Comparison of ENCODE assay signal across 8 cellular contexts in genomic region chr11:9535189-9535781, GRCh38. TPM values are rescaled to one million over a fixed set of nuclear protein-coding genes. Genes with fewer than 3 reads are reported as not detected.
DNase-seq lines count a peak whose midpoint lies in the region; ATAC-seq, FAIRE-seq and TF ChIP-seq lines count a peak whose summit lies in the region.

No MANE protein-coding gene starts in this region.

- no peak for FAIRE-seq in kidney (lab: Jason Lieb, UNC)

- DNase-seq in Daoy (ENCODE audit: low read depth) (peak; percentile 79), UCSD-AML1 (lab: John Stamatoyannopoulos, UW; ENCODE audit: unreplicated experiment) (peak; percentile 75), breast epithelium (ENCODE audit: low spot score in 2 of 2) (peak; percentile 78 to 93), kidney (no peak)
- DNase-seq in stimulated activated CD4-positive, alpha-beta T cell treated with anti-CD3 and anti-CD28 coated beads, Interleukin-2, amount 100 ng/mL, for 24 hours: peak; percentile 89 to 92

- H3K4me3 ChIP-seq in KMS-11 (IDR thresholded peaks at IDR 0.05; ENCODE audit: insufficient read depth, low read depth, low read length) (no peak overlapping the region), breast epithelium (no peak overlapping the region), kidney (ENCODE audit: low read length in 2 of 2) (no peak overlapping the region)

- no peak overlapping the region for H2AFZ ChIP-seq in KMS-11 (ENCODE audit: low read depth)

- TF ChIP-seq CTCF in KMS-11 (conservative IDR thresholded peaks at IDR 0.05; ENCODE audit: low read depth, low read length): peak; percentile 91
- TF ChIP-seq CTCF in breast epithelium (IDR thresholded peaks at IDR 0.05): peak; percentile 67 to 90 (median 73)
- peak; percentile 72 for TF ChIP-seq CTCF in kidney (IDR thresholded peaks at IDR 0.05; ENCODE audit: borderline replicate concordance, extremely low read depth, insufficient read depth)

- H3K27me3 ChIP-seq in KMS-11 (ENCODE audit: insufficient read depth, low read depth): no peaks in the 10 kb centered on the region
- H3K27me3 ChIP-seq in breast epithelium: no peaks in the 10 kb centered on the region

- intact Hi-C loops in breast epithelium (cut with DNase I; ENCODE audit: low total_unique reads) (no loop called here), kidney (cut with DNase I) (no loop called here)

- H3K4me1 ChIP-seq in KMS-11 (ENCODE audit: low read depth, poor library complexity, severe bottlenecking) (no peaks in the 10 kb centered on the region), breast epithelium (no peaks in the 10 kb centered on the region), kidney (ENCODE audit: control insufficient read depth in 1 of 2, insufficient read depth in 1 of 2, low read depth in 1 of 2, low read length in 2 of 2) (peaks cover 0 to 2% of the 10 kb centered on the region in 2 donors)

- no peak for ATAC-seq in GM21619 (IDR thresholded peaks at IDR 0.05; ENCODE audit: unreplicated experiment)
- no peak for ATAC-seq in GM18907 (IDR thresholded peaks at IDR 0.05; ENCODE audit: unreplicated experiment)

- no peak for TF ChIP-seq POLR2A in breast epithelium (IDR thresholded peaks at IDR 0.05)

- no peak overlapping the region for H3K4me2 ChIP-seq in KMS-11

- no peaks in the 10 kb centered on the region for H4K20me1 ChIP-seq in KMS-11 (ENCODE audit: insufficient read depth)

- no peaks in the 10 kb centered on the region for H3K36me3 ChIP-seq in KMS-11 (ENCODE audit: insufficient read depth)
- H3K36me3 ChIP-seq in breast epithelium: no peaks in the 10 kb centered on the region
- no peaks in the 10 kb centered on the region for H3K36me3 ChIP-seq in kidney (ENCODE audit: control insufficient read depth in 1 of 2, insufficient read depth in 2 of 2, low read length in 2 of 2)

- H3K79me2 ChIP-seq in KMS-11 (ENCODE audit: insufficient read depth, low read depth): no peaks in the 10 kb centered on the region

- H3K9ac ChIP-seq in KMS-11: no peak overlapping the region
- no peak overlapping the region for H3K9ac ChIP-seq in kidney (ENCODE audit: low read length in 2 of 2)

- no peaks in the 10 kb centered on the region for H3K9me3 ChIP-seq in breast epithelium
- H3K9me3 ChIP-seq in kidney (ENCODE audit: control insufficient read depth in 1 of 2, low read length in 2 of 2): no peaks in the 10 kb centered on the region

- H3K27ac ChIP-seq in KMS-11: no peak overlapping the region
- H3K27ac ChIP-seq in breast epithelium: peak overlapping the region; percentile 84 to 91
- no peak overlapping the region for H3K27ac ChIP-seq in kidney (ENCODE audit: low read depth in 2 of 2, low read length in 2 of 2)

RNA-seq across cellular contexts. Expression of gene WEE1, which starts 38.2 kb away (rescaled TPM):
- total RNA-seq in Daoy (2014; rRNA removed; shearing (Covaris generic)): 64.0 and 69.1 TPM in 2 replicates
- total RNA-seq in breast epithelium (100 to 1,000 TPM in 1 of 3 donors, 10 to 100 TPM in 2; 25.0 to 128 (median 66.5) TPM), kidney (33.9 TPM)
- polyA plus RNA-seq in kidney (ENCODE audit: insufficient read depth, low read depth, low replicate concordance): 7.9 TPM

Comparison
In these comparisons a context has a peak if more than half of its experiments do, and no peak if none do; other contexts are left out.
1. H3K27ac ChIP-seq: peak in breast epithelium (2 of 2); none in KMS-11 (single experiment) and kidney (0 of 2).
2. Peak in every context shown above with its lines, with median percentiles within 50 percentile points of each other: CTCF ChIP-seq.